9 cellular contexts compared by ENCODE assay signal in the genomic region with DNA sequence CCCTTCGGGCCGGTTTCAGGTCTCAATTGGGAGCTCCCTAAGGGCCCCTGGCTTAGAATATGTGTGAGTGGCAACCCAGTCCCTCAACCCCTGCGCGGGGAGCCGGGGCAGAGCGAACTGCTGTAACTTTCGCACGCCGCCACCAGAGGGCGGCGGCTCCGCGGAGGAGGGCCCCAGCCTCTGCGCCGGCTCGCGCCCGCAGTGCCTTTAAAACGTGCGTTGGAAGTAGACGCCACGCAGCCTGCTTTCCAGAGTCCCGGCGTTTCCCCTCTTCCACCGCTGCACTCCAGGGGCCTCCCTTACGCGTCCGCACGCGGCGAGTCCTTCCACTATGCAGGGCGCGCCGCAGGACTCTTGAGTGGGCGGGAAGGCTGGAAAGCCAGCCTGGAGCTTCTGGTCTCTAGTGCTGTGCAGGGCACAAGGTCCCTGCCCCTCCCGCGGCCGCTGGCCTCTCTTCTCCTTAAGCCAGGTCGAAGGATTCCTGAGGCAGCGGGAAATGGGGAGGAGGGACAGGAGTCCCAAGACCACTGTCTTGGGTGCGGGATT. TPM values are rescaled to one million over a fixed set of nuclear protein-coding genes. Genes with fewer than 3 reads are reported as not detected.
A peak's percentile ranks its signal among the peaks of the same experiment; 100 is the strongest.
DNase-seq lines count a peak whose midpoint lies in the region; ATAC-seq, FAIRE-seq and TF ChIP-seq lines count a peak whose summit lies in the region.
"Had no signal": no experiment of that assay in that cellular context is flagged by ENCODE, and none has a peak within 500 bp of the region (broad histone marks: within the 10 kb centered on the region; RNA-seq: fewer than 3 reads in every experiment).

No MANE protein-coding gene starts in this region.

- peak overlapping the region; percentile 57 for H3K4me3 ChIP-seq in BE2C (ENCODE audit: low read depth, low read length)
- H3K4me3 ChIP-seq in mesendoderm (ENCODE audit: low read length): no peak overlapping the region

- CTCF ChIA-PET in activated CD8-positive, alpha-beta T cell treated with anti-CD3 and anti-CD28 coated beads, Interleukin-2, amount 10 ng/mL, durations not matched to agents 7 days and 5 days (lab: Charles Lee): interaction anchor here (0.7 to 2.2 kb wide), 25 partner anchors 10 to 443 kb away, joined by 3 to 16 read pairs (median 4); a partner anchor contains a TSS

- H4K8ac ChIP-seq in mesendoderm (ENCODE audit: low read depth, low read length): no peak overlapping the region

- H3K56ac ChIP-seq in mesendoderm (ENCODE audit: low read length): peak overlapping the region; percentile 82

- H3K36me3 ChIP-seq in BE2C (no peaks in the 10 kb centered on the region), mesendoderm (ENCODE audit: control insufficient read depth, insufficient read depth, low read length) (no peaks in the 10 kb centered on the region)

- ATAC-seq in HG03558 (IDR thresholded peaks at IDR 0.05; ENCODE audit: extremely low read depth, unreplicated experiment): peak; percentile 48
- ATAC-seq in activated CD8-positive, alpha-beta T cell treated with anti-CD3 and anti-CD28 coated beads, Interleukin-2, amount 10 ng/mL, durations not matched to agents 7 days and 5 days: peak; percentile 99
- ATAC-seq in effector memory CD8-positive, alpha-beta T cell (replicated peaks): peak; percentile 100

- POLR2A ChIA-PET in activated CD8-positive, alpha-beta T cell treated with anti-CD3 and anti-CD28 coated beads, Interleukin-2, amount 10 ng/mL, durations not matched to agents 7 days and 5 days (lab: Charles Lee): no interaction called here

- no peak overlapping the region for H2BK15ac ChIP-seq in mesendoderm (replicated peaks; ENCODE audit: low read depth)

- peaks cover 15% of the 10 kb centered on the region for H3K27me3 Mint-ChIP-seq in activated CD8-positive, alpha-beta T cell treated with anti-CD3 and anti-CD28 coated beads, Interleukin-2, amount 10 ng/mL, durations not matched to agents 7 days and 5 days (ENCODE audit: low read depth)
- peaks cover 25 to 55% of the 10 kb centered on the region in 2 donors for H3K27me3 Mint-ChIP-seq in effector memory CD8-positive, alpha-beta T cell

- FAIRE-seq in GM19239 (lab: Jason Lieb, UNC): peak; percentile 76
- FAIRE-seq: TTC549 had no signal

- H3K79me1 ChIP-seq in mesendoderm (ENCODE audit: low read length): no peaks in the 10 kb centered on the region

- no peak overlapping the region for H3K27ac Mint-ChIP-seq in activated CD8-positive, alpha-beta T cell treated with anti-CD3 and anti-CD28 coated beads, Interleukin-2, amount 10 ng/mL, durations not matched to agents 7 days and 5 days
- no peak overlapping the region for H3K27ac Mint-ChIP-seq in effector memory CD8-positive, alpha-beta T cell

- H3K4me1 Mint-ChIP-seq in activated CD8-positive, alpha-beta T cell treated with anti-CD3 and anti-CD28 coated beads, Interleukin-2, amount 10 ng/mL, durations not matched to agents 7 days and 5 days (ENCODE audit: low read depth): peaks cover 5% of the 10 kb centered on the region
- peaks cover 4 to 5% of the 10 kb centered on the region in 2 donors for H3K4me1 Mint-ChIP-seq in effector memory CD8-positive, alpha-beta T cell (ENCODE audit: low read depth in 2 of 2)

- H3K9me3 Mint-ChIP-seq in activated CD8-positive, alpha-beta T cell treated with anti-CD3 and anti-CD28 coated beads, Interleukin-2, amount 10 ng/mL, durations not matched to agents 7 days and 5 days (ENCODE audit: insufficient read depth): no peaks in the 10 kb centered on the region
- H3K9me3 Mint-ChIP-seq in effector memory CD8-positive, alpha-beta T cell: no peaks in the 10 kb centered on the region

- no peak overlapping the region for H3K27ac ChIP-seq in mesendoderm (ENCODE audit: low read depth, low read length)

- no peak overlapping the region for H4K5ac ChIP-seq in mesendoderm (ENCODE audit: low read length)

- no peak overlapping the region for H2BK120ac ChIP-seq in mesendoderm (ENCODE audit: low read depth, low read length)

- DNase-seq in BE2C (peak; percentile 88), GM19239 (ENCODE audit: insufficient read length, low spot score) (peak; percentile 67), NCI-H82 treated with DMSO at 0.1 percent for 48 hours (lab: John Stamatoyannopoulos, UW; ENCODE audit: unreplicated experiment) (peak; percentile 23), mesendoderm (peak; percentile 87)
- peak; percentile 76 for DNase-seq in activated CD8-positive, alpha-beta T cell treated with anti-CD3 and anti-CD28 coated beads, Interleukin-2, amount 10 ng/mL, durations not matched to agents 7 days and 5 days
- DNase-seq in effector memory CD8-positive, alpha-beta T cell: peak; percentile 53 to 65 (median 57)
- DNase-seq in stimulated activated CD8-positive, alpha-beta memory T cell treated with anti-CD3 and anti-CD28 coated beads, Interleukin-15, amount 100 ng/mL, for 1 hour (ENCODE audit: low read depth): peak; percentile 43

- no peak overlapping the region for H2AK5ac ChIP-seq in mesendoderm (ENCODE audit: low read length)

- no peaks in the 10 kb centered on the region for H3K36me3 Mint-ChIP-seq in activated CD8-positive, alpha-beta T cell treated with anti-CD3 and anti-CD28 coated beads, Interleukin-2, amount 10 ng/mL, durations not matched to agents 7 days and 5 days (ENCODE audit: low read depth)
- peaks cover 6% of the 10 kb centered on the region for H3K36me3 Mint-ChIP-seq in effector memory CD8-positive, alpha-beta T cell (ENCODE audit: insufficient read depth)

- no peaks in the 10 kb centered on the region for H3K79me2 ChIP-seq in mesendoderm (ENCODE audit: control insufficient read depth, insufficient read depth, low read length)

- no peaks in the 10 kb centered on the region for H3K9me3 ChIP-seq in BE2C

- peak overlapping the region; percentile 65 for H3K18ac ChIP-seq in mesendoderm (ENCODE audit: low read length)

- H3K4ac ChIP-seq in mesendoderm (ENCODE audit: low read depth, low read length): no peak overlapping the region

- H3K27me3 ChIP-seq in BE2C: no peaks in the 10 kb centered on the region
- H3K27me3 ChIP-seq in mesendoderm (ENCODE audit: insufficient read depth, low read length, poor library complexity): no peaks in the 10 kb centered on the region

- H3K4me1 ChIP-seq in BE2C (no peaks in the 10 kb centered on the region; the same call in 1 of the 2 replicates), mesendoderm (ENCODE audit: control insufficient read depth, low read depth, low read length) (peaks cover 5% of the 10 kb centered on the region)

- H3K23ac ChIP-seq in mesendoderm (ENCODE audit: low read length): no peak overlapping the region

- no CpG with 5 or more reads among the region's 41 CpGs for WGBS in mesendoderm (ENCODE audit: extremely low coverage, insufficient coverage, low lambda C conversion rate)

- peak overlapping the region; percentile 60 for H3K9ac ChIP-seq in mesendoderm (ENCODE audit: low read length)

- peak overlapping the region; percentile 37 for H3K4me2 ChIP-seq in mesendoderm (ENCODE audit: low read length)

- H2BK5ac ChIP-seq in mesendoderm (ENCODE audit: low read length): no peak overlapping the region

- peak; percentile 92 for TF ChIP-seq CTCF in BE2C (IDR thresholded peaks at IDR 0.05; ENCODE audit: low read depth, low read length)

- peak overlapping the region; percentile 45 for H3K4me3 Mint-ChIP-seq in activated CD8-positive, alpha-beta T cell treated with anti-CD3 and anti-CD28 coated beads, Interleukin-2, amount 10 ng/mL, durations not matched to agents 7 days and 5 days
- H3K4me3 Mint-ChIP-seq in effector memory CD8-positive, alpha-beta T cell: peak overlapping the region; percentile 53 to 62

RNA-seq across cellular contexts. Expression of a gene that starts 23.7 kb away (rescaled TPM):
- polyA plus RNA-seq in BE2C (2012; ENCODE audit: insufficient read depth, insufficient read length, low read depth): not detected
- total RNA-seq in activated CD8-positive, alpha-beta T cell treated with anti-CD3 and anti-CD28 coated beads, Interleukin-2, amount 10 ng/mL, durations not matched to agents 7 days and 5 days: not detected
- polyA plus RNA-seq in mesendoderm (2013, experiment 1 of 2): not detected
- not detected for polyA plus RNA-seq in mesendoderm (2013, experiment 2 of 2)

RNA-seq across cellular contexts. Expression of a gene that starts 38.2 kb away (rescaled TPM):
- polyA plus RNA-seq in BE2C (2012; ENCODE audit: insufficient read depth, insufficient read length, low read depth): 0.28 TPM
- under 1 TPM; 0.21 to 0.32 TPM for total RNA-seq in activated CD8-positive, alpha-beta T cell treated with anti-CD3 and anti-CD28 coated beads, Interleukin-2, amount 10 ng/mL, durations not matched to agents 7 days and 5 days
- 0.07 TPM for polyA plus RNA-seq in mesendoderm (2013, experiment 1 of 2)
- 0.08 TPM for polyA plus RNA-seq in mesendoderm (2013, experiment 2 of 2)

Comparison
In these comparisons a context has a peak if more than half of its experiments do, and no peak if none do; other contexts are left out.
1. DNase-seq: peak in every context shown above with its lines; median percentile 88 in BE2C; 87 in mesendoderm; 76 in activated CD8-positive, alpha-beta T cell treated with anti-CD3 and anti-CD28 coated beads, Interleukin-2, amount 10 ng/mL, durations not matched to agents 7 days and 5 days; 67 in GM19239; 57 in effector memory CD8-positive, alpha-beta T cell; 43 in stimulated activated CD8-positive, alpha-beta memory T cell treated with anti-CD3 and anti-CD28 coated beads, Interleukin-15, amount 100 ng/mL, for 1 hour; 23 in NCI-H82 treated with DMSO at 0.1 percent for 48 hours.
2. ATAC-seq: peak in every context shown above with its lines; median percentile 100 in effector memory CD8-positive, alpha-beta T cell; 99 in activated CD8-positive, alpha-beta T cell treated with anti-CD3 and anti-CD28 coated beads, Interleukin-2, amount 10 ng/mL, durations not matched to agents 7 days and 5 days; 48 in HG03558.